ENCODE assay signal across 18 cellular contexts in the genomic region with DNA sequence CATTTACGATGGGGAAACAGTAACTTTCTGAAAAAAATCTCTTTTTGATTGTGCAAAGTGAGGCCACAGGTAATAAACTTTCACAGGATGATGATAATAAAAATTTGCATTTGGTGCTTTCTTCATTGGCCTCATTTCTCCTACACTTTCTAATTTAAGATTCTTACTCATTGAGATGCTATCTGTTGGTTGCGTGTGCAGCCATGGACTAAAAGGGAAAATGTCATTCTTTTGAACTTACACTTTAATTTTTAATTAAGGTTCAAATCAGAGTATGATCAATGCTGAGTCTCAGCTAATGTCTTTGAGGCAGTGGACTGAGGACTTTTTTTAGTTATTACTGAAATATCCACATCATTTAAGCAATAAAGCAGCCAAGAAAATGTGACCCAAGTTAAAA.
A peak's percentile ranks its signal among the peaks of the same experiment; 100 is the strongest.
DNase-seq lines count a peak whose midpoint lies in the region; ATAC-seq and TF ChIP-seq lines count a peak whose summit lies in the region.
"Had no signal": no experiment of that assay in that cellular context is flagged by ENCODE, and none has a peak within 500 bp of the region (broad histone marks: within the 10 kb centered on the region; RNA-seq: fewer than 3 reads in every experiment).

No MANE protein-coding gene starts in this region.

- H3K9me3 ChIP-seq in T-helper 17 cell (ENCODE audit: control insufficient read depth, low read length, poor library complexity, severe bottlenecking): no peaks in the 10 kb centered on the region
- H3K9me3 ChIP-seq in thyroid gland: no peaks in the 10 kb centered on the region
- H3K9me3 ChIP-seq: BLaER1, HAP-1 had no signal

- H3K36me3 ChIP-seq in thyroid gland: no peaks in the 10 kb centered on the region

- WGBS in thyroid gland, 2 donors: 95% methylated on average over 2 of the region's 2 CpGs

- DNase-seq in GM03348 (ENCODE audit: low spot score): peak; percentile 18
- DNase-seq in T-helper 17 cell: no peak
- no peak for DNase-seq in memory B cell (ENCODE audit: low spot score in 2 of 2)
- DNase-seq in stimulated activated naive B cell treated with anti-CD40 and anti-IgM and Interleukin-4, amounts not matched to agents 10 μg/mL and 1 μg/mL and 100 μg/mL, for 72 hours: no peak
- DNase-seq in ecto neural progenitor cell (ENCODE audit: low spot score): no peak
- DNase-seq in thyroid gland: no peak
- DNase-seq: ACHN; Calu3; CD4-positive, alpha-beta memory T cell; DMS79 treated with DMSO at 0.1 percent for 48 hours; EL had no signal

- H3K27me3 ChIP-seq in thyroid gland: no peaks in the 10 kb centered on the region
- H3K27me3 ChIP-seq: BLaER1 had no signal

- H3K36me3 Mint-ChIP-seq in T-helper 17 cell (ENCODE audit: low read depth) (peaks cover 13% of the 10 kb centered on the region), memory B cell (peaks cover 57% of the 10 kb centered on the region)
- H3K36me3 Mint-ChIP-seq in stimulated activated naive B cell treated with anti-CD40 and anti-IgM and Interleukin-4, amounts not matched to agents 10 μg/mL and 1 μg/mL and 100 μg/mL, for 72 hours: peaks cover 45 to 73% of the 10 kb centered on the region in 2 donors

- TF ChIP-seq POLR2A in thyroid gland (IDR thresholded peaks at IDR 0.05): no peak

- no peak overlapping the region for H3K27ac ChIP-seq in thyroid gland
- H3K27ac ChIP-seq: BLaER1, HL-60, KMS-11 had no signal

- peak overlapping the region; percentile 5 for H3K27ac Mint-ChIP-seq in T-helper 17 cell
- H3K27ac Mint-ChIP-seq in memory B cell: peak overlapping the region; percentile 45
- H3K27ac Mint-ChIP-seq in stimulated activated naive B cell treated with anti-CD40 and anti-IgM and Interleukin-4, amounts not matched to agents 10 μg/mL and 1 μg/mL and 100 μg/mL, for 72 hours: peak overlapping the region; percentile 68

- intact Hi-C loops in thyroid gland (cut with DNase I): no loop called here

- no peak for TF ChIP-seq CTCF in thyroid gland (IDR thresholded peaks at IDR 0.05)

- no peaks in the 10 kb centered on the region for H3K9me3 Mint-ChIP-seq in memory B cell
- H3K9me3 Mint-ChIP-seq in stimulated activated naive B cell treated with anti-CD40 and anti-IgM and Interleukin-4, amounts not matched to agents 10 μg/mL and 1 μg/mL and 100 μg/mL, for 72 hours: no peaks in the 10 kb centered on the region

- H3K4me3 Mint-ChIP-seq in T-helper 17 cell: no peak overlapping the region
- H3K4me3 Mint-ChIP-seq in memory B cell: no peak overlapping the region
- no peak overlapping the region for H3K4me3 Mint-ChIP-seq in stimulated activated naive B cell treated with anti-CD40 and anti-IgM and Interleukin-4, amounts not matched to agents 10 μg/mL and 1 μg/mL and 100 μg/mL, for 72 hours
- H3K4me3 Mint-ChIP-seq: CD14-positive monocyte; CD4-positive, alpha-beta memory T cell had no signal

- H3K4me1 Mint-ChIP-seq in T-helper 17 cell: peaks cover 7% of the 10 kb centered on the region
- H3K4me1 Mint-ChIP-seq in memory B cell: peaks cover 3% of the 10 kb centered on the region
- peaks cover 0 to 7% of the 10 kb centered on the region in 2 donors for H3K4me1 Mint-ChIP-seq in stimulated activated naive B cell treated with anti-CD40 and anti-IgM and Interleukin-4, amounts not matched to agents 10 μg/mL and 1 μg/mL and 100 μg/mL, for 72 hours
- H3K4me1 Mint-ChIP-seq: CD14-positive monocyte had no signal

- H3K4me1 ChIP-seq in thyroid gland: no peaks in the 10 kb centered on the region
- H3K4me1 ChIP-seq: BLaER1, HAP-1 had no signal

- no peak overlapping the region for H3K4me3 ChIP-seq in thyroid gland (replicated peaks in 1 of 3)
- H3K4me3 ChIP-seq: BLaER1, HAP-1 had no signal

- H3K27me3 Mint-ChIP-seq in T-helper 17 cell (no peaks in the 10 kb centered on the region), memory B cell (no peaks in the 10 kb centered on the region)
- H3K27me3 Mint-ChIP-seq in stimulated activated naive B cell treated with anti-CD40 and anti-IgM and Interleukin-4, amounts not matched to agents 10 μg/mL and 1 μg/mL and 100 μg/mL, for 72 hours: no peaks in the 10 kb centered on the region
- H3K27me3 Mint-ChIP-seq: CD4-positive, alpha-beta memory T cell had no signal

- ATAC-seq in T-helper 17 cell (no peak), memory B cell (ENCODE audit: low read depth) (no peak), GM18498 (IDR thresholded peaks at IDR 0.05; ENCODE audit: unreplicated experiment) (no peak), GM18520 (IDR thresholded peaks at IDR 0.05; ENCODE audit: unreplicated experiment) (no peak)
- ATAC-seq in stimulated activated naive B cell treated with anti-CD40 and anti-IgM and Interleukin-4, amounts not matched to agents 10 μg/mL and 1 μg/mL and 100 μg/mL, for 72 hours (replicated peaks): no peak

Comparison
In these comparisons a context has a peak if more than half of its experiments do, and no peak if none do; other contexts are left out.
1. H3K27ac Mint-ChIP-seq: peak in every context shown above with its lines; median percentile 68 in stimulated activated naive B cell treated with anti-CD40 and anti-IgM and Interleukin-4, amounts not matched to agents 10 μg/mL and 1 μg/mL and 100 μg/mL, for 72 hours; 45 in memory B cell; 5 in T-helper 17 cell.